In genomic region chr2:636151-636621, GRCh38 we compare ENCODE assay signal across 14 cellular contexts. TPM values are rescaled to one million over a fixed set of nuclear protein-coding genes. Genes with fewer than 3 reads are reported as not detected.
DNase-seq lines count a peak whose midpoint lies in the region; ATAC-seq and TF ChIP-seq lines count a peak whose summit lies in the region.
"Had no signal": no experiment of that assay in that cellular context is flagged by ENCODE, and none has a peak within 500 bp of the region (broad histone marks: within the 10 kb centered on the region; RNA-seq: fewer than 3 reads in every experiment).

No MANE protein-coding gene starts in this region.

- H3K27me3 Mint-ChIP-seq in stimulated activated naive CD8-positive, alpha-beta T cell treated with anti-CD3 and anti-CD28 coated beads, Interleukin-15, amount 100 ng/mL, for 72 hours, result no peaks in the 10 kb centered on the region
- peaks cover 15 to 17% of the 10 kb centered on the region in 2 donors for H3K27me3 Mint-ChIP-seq in effector memory CD8-positive, alpha-beta T cell

- H3K27me3 ChIP-seq in parathyroid adenoma (ENCODE audit: control insufficient read depth, insufficient read depth, low read length), result no peaks in the 10 kb centered on the region
- H3K27me3 ChIP-seq: thyroid gland had no signal

- peaks cover 9% of the 10 kb centered on the region for H3K4me1 Mint-ChIP-seq in stimulated activated naive CD8-positive, alpha-beta T cell treated with anti-CD3 and anti-CD28 coated beads, Interleukin-15, amount 100 ng/mL, for 72 hours
- peaks cover 4 to 5% of the 10 kb centered on the region in 2 donors for H3K4me1 Mint-ChIP-seq in effector memory CD8-positive, alpha-beta T cell (ENCODE audit: low read depth in 2 of 2)

- peak overlapping the region; percentile 79 to 87 for H3K4me3 Mint-ChIP-seq in stimulated activated naive CD8-positive, alpha-beta T cell treated with anti-CD3 and anti-CD28 coated beads, Interleukin-15, amount 100 ng/mL, for 72 hours
- peak overlapping the region; percentile 49 to 87 for H3K4me3 Mint-ChIP-seq in effector memory CD8-positive, alpha-beta T cell
- H3K4me3 Mint-ChIP-seq: neural progenitor cell had no signal

- no peak overlapping the region for H3K4me3 ChIP-seq in parathyroid adenoma (ENCODE audit: low read depth, low read length)
- H3K4me3 ChIP-seq: neural progenitor cell had no signal

- ATAC-seq in stimulated activated naive CD8-positive, alpha-beta T cell treated with anti-CD3 and anti-CD28 coated beads, Interleukin-15, amount 100 ng/mL, for 72 hours, result peak; percentile 60
- ATAC-seq in stimulated activated naive CD8-positive, alpha-beta T cell treated with anti-CD3 and anti-CD28 coated beads, Interleukin-15, Interleukin-2, amounts not matched to agents 100 U/mL and 50 U/mL, for 24 hours, result no peak
- ATAC-seq in effector memory CD8-positive, alpha-beta T cell (replicated peaks), result no peak

- H3K79me2 ChIP-seq in parathyroid adenoma, result no peaks in the 10 kb centered on the region

- H3K9ac ChIP-seq in parathyroid adenoma, result no peak overlapping the region
- H3K9ac ChIP-seq: neural progenitor cell had no signal

- H3K4me1 ChIP-seq in parathyroid adenoma, result no peaks in the 10 kb centered on the region
- H3K4me1 ChIP-seq: neural progenitor cell had no signal

- H3K9me3 ChIP-seq in parathyroid adenoma (ENCODE audit: control insufficient read depth, low read length), result no peaks in the 10 kb centered on the region
- H3K9me3 ChIP-seq: thyroid gland had no signal

- H3K36me3 ChIP-seq in parathyroid adenoma (ENCODE audit: control insufficient read depth, insufficient read depth, low read length), result no peaks in the 10 kb centered on the region
- H3K36me3 ChIP-seq: thyroid gland had no signal

- no peaks in the 10 kb centered on the region for H3K9me3 Mint-ChIP-seq in stimulated activated naive CD8-positive, alpha-beta T cell treated with anti-CD3 and anti-CD28 coated beads, Interleukin-15, amount 100 ng/mL, for 72 hours
- H3K9me3 Mint-ChIP-seq in effector memory CD8-positive, alpha-beta T cell, result no peaks in the 10 kb centered on the region
- H3K9me3 Mint-ChIP-seq: activated CD4-positive, alpha-beta memory T cell treated with anti-CD3 and anti-CD28 coated beads, Interleukin-2, amount 10 ng/mL, durations not matched to agents 7 days and 5 days had no signal

- TF ChIP-seq CTCF in parathyroid adenoma (IDR thresholded peaks at IDR 0.05), result no peak

- H3K27ac Mint-ChIP-seq in stimulated activated naive CD8-positive, alpha-beta T cell treated with anti-CD3 and anti-CD28 coated beads, Interleukin-15, amount 100 ng/mL, for 72 hours, result peak overlapping the region; percentile 96 to 97
- no peak overlapping the region for H3K27ac Mint-ChIP-seq in effector memory CD8-positive, alpha-beta T cell
- H3K27ac Mint-ChIP-seq: activated CD4-positive, alpha-beta memory T cell treated with anti-CD3 and anti-CD28 coated beads, Interleukin-2, amount 10 ng/mL, durations not matched to agents 7 days and 5 days; neural progenitor cell had no signal

- H2AFZ ChIP-seq in parathyroid adenoma, result peak overlapping the region; percentile 76
- H2AFZ ChIP-seq: neural progenitor cell had no signal

- no peaks in the 10 kb centered on the region for H3K36me3 Mint-ChIP-seq in effector memory CD8-positive, alpha-beta T cell (ENCODE audit: insufficient read depth)

- no peak for DNase-seq in stimulated activated naive CD8-positive, alpha-beta T cell treated with anti-CD3 and anti-CD28 coated beads, Interleukin-15, amount 100 ng/mL, for 72 hours
- DNase-seq in stimulated activated naive CD8-positive, alpha-beta T cell treated with anti-CD3 and anti-CD28 coated beads, Interleukin-15, Interleukin-2, amounts not matched to agents 100 U/mL and 50 U/mL, for 24 hours, result no peak
- DNase-seq in effector memory CD8-positive, alpha-beta T cell, result no peak
- DNase-seq in NCI-H2196 treated with DMSO at 0.1 percent for 48 hours (lab: John Stamatoyannopoulos, UW; ENCODE audit: unreplicated experiment) (no peak), SW480 (ENCODE audit: low spot score) (no peak), NCI-H2107 treated with DMSO at 0.1 percent for 48 hours (lab: John Stamatoyannopoulos, UW; ENCODE audit: unreplicated experiment) (no peak), G401 (ENCODE audit: low spot score) (no peak)
- DNase-seq: NK-92 treated with Interleukin-12 subunit alpha and Interleukin-12 subunit beta, amount 100 ng/mL, for 24 hours; SIG-M5 had no signal

- H3K4me2 ChIP-seq in parathyroid adenoma (ENCODE audit: low read length), result no peak overlapping the region
- H3K4me2 ChIP-seq: neural progenitor cell had no signal

- H3K27ac ChIP-seq in parathyroid adenoma, result no peak overlapping the region
- H3K27ac ChIP-seq: epithelial cell of prostate, neural progenitor cell had no signal

- in situ Hi-C loops in G401 (cut with HindIII; ENCODE audit: low sequenced_read_pairs), result no loop called here

RNA-seq across cellular contexts. Expression of gene TMEM18, which starts 41.0 kb away (rescaled TPM):
- total RNA-seq in G401 (2014; rRNA removed; shearing (Covaris generic)), result 18.1 and 39.4 TPM in 2 replicates

Comparison
In these comparisons a context has a peak if more than half of its experiments do, and no peak if none do; other contexts are left out.
1. H3K27ac Mint-ChIP-seq: peak in stimulated activated naive CD8-positive, alpha-beta T cell treated with anti-CD3 and anti-CD28 coated beads, Interleukin-15, amount 100 ng/mL, for 72 hours (2 of 2); none in effector memory CD8-positive, alpha-beta T cell (0 of 2).